ENCODE assay signal across 13 cellular contexts in genomic region chr10:115829501-115830215, GRCh38.
DNase-seq lines count a peak whose midpoint lies in the region; ATAC-seq and TF ChIP-seq lines count a peak whose summit lies in the region.
"Had no signal": no experiment of that assay in that cellular context is flagged by ENCODE, and none has a peak within 500 bp of the region (broad histone marks: within the 10 kb centered on the region; RNA-seq: fewer than 3 reads in every experiment).

No MANE protein-coding gene starts in this region.

- ATAC-seq in left lobe of liver, result peak; percentile 83
- no peak for ATAC-seq in PC-3
- ATAC-seq: Panc1 had no signal

- no peak overlapping the region for H3K27ac ChIP-seq in PC-3 (ENCODE audit: low read length)

- H4K20me1 ChIP-seq in PC-3 (ENCODE audit: low read length), result no peaks in the 10 kb centered on the region

- H3F3A ChIP-seq in PC-3 (ENCODE audit: low read length, unreplicated experiment), result no peaks in the 10 kb centered on the region

- H3K9ac ChIP-seq in PC-3 (ENCODE audit: low read length), result no peak overlapping the region

- no peaks in the 10 kb centered on the region for H3K9me3 ChIP-seq in PC-3 (ENCODE audit: low read length)

- H3K4me1 ChIP-seq in PC-3 (ENCODE audit: insufficient read depth, low read length), result no peaks in the 10 kb centered on the region

- no peak overlapping the region for H2AFZ ChIP-seq in PC-3 (ENCODE audit: low read length)

- H3K9me2 ChIP-seq in PC-3 (replicated peaks; ENCODE audit: low read length), result no peaks in the 10 kb centered on the region

- intact Hi-C loops in PC-3 (cut with micrococcal nuclease), result no loop called here

- BruUV-seq in PC-3 (replicated peaks; lab: Mats Ljungman, UMichigan), result no TSS peak

- peak; percentile 66 for DNase-seq in AG09309 (ENCODE audit: low read depth)
- peak; percentile 18 to 29 for DNase-seq in dermis microvascular lymphatic vessel endothelial cell (ENCODE audit: low read depth in 2 of 2)
- no peak for DNase-seq in left lobe of liver (ENCODE audit: low spot score)
- DNase-seq in PC-3, result no peak
- DNase-seq in stimulated activated CD4-positive, alpha-beta T cell treated with anti-CD3 and anti-CD28 coated beads, Interleukin-2, amount 100 ng/mL, for 48 hours, result no peak
- DNase-seq in NCI-H526 (lab: John Stamatoyannopoulos, UW), result no peak
- no peak for DNase-seq in activated CD4-positive, alpha-beta T cell treated with anti-CD3 and anti-CD28 coated beads for 4 hours
- DNase-seq: activated CD4-positive, alpha-beta T cell treated with anti-CD3 and anti-CD28 coated beads, Interleukin-2, amount 10 ng/mL, durations not matched to agents 24 days and 14 days; activated naive CD4-positive, alpha-beta T cell treated with Interleukin-2 at 50 U/mL for 16 hours; COR-L47; NCI-H1417 treated with DMSO at 0.1 percent for 48 hours had no signal

- no peak overlapping the region for H3K4me2 ChIP-seq in PC-3 (ENCODE audit: low read length)

- H3K27me3 ChIP-seq in PC-3 (ENCODE audit: low read length), result no peaks in the 10 kb centered on the region

- H3K4me3 ChIP-seq in AG09309 (ENCODE audit: control insufficient read depth, low read depth, low read length) (no peak overlapping the region), PC-3 (ENCODE audit: low read length) (no peak overlapping the region)

- no peaks in the 10 kb centered on the region for H3K36me3 ChIP-seq in PC-3 (ENCODE audit: low read depth, low read length)

- peak; percentile 52 for TF ChIP-seq CTCF in AG09309 (IDR thresholded peaks at IDR 0.05; ENCODE audit: control insufficient read depth, insufficient read depth, low read depth, low read length, missing control alignments)
- TF ChIP-seq CTCF in LNCAP (IDR thresholded peaks at IDR 0.05), result peak; percentile 26; the same call in 1 of the 2 replicates
- no peak for TF ChIP-seq CTCF in PC-3 (conservative IDR thresholded peaks at IDR 0.05; ENCODE audit: low read depth, low read length)

- POLR2A ChIA-PET in PC-3 (lab: Charles Lee; ENCODE audit: unreplicated experiment), result no interaction called here

- H3K79me2 ChIP-seq in PC-3 (ENCODE audit: low read length), result no peaks in the 10 kb centered on the region

- CTCF ChIA-PET in PC-3 (lab: Charles Lee), result no interaction called here

Comparison
In these comparisons a context has a peak if more than half of its experiments do, and no peak if none do; other contexts are left out.
1. DNase-seq: peak in AG09309 (single experiment) and dermis microvascular lymphatic vessel endothelial cell (2 of 2); none in left lobe of liver (single experiment), PC-3 (single experiment), stimulated activated CD4-positive, alpha-beta T cell treated with anti-CD3 and anti-CD28 coated beads, Interleukin-2, amount 100 ng/mL, for 48 hours (0 of 2), NCI-H526 (0 of 2) and activated CD4-positive, alpha-beta T cell treated with anti-CD3 and anti-CD28 coated beads for 4 hours (0 of 2).